ENCODE assay signal across 8 cellular contexts in genomic region chr11:3512666-3513065, GRCh38.
DNase-seq lines count a peak whose midpoint lies in the region; ATAC-seq and TF ChIP-seq lines count a peak whose summit lies in the region.
"Not testable (repeated sequence)": the region's sequence is repeated elsewhere in the genome, so short reads cannot be mapped to it uniquely, and the experiment has no call there.

No MANE protein-coding gene starts in this region.

- not testable (repeated sequence) for ATAC-seq in CD8-positive, alpha-beta T cell

- not testable (repeated sequence) for H3K4me2 ChIP-seq in neural cell (ENCODE audit: low read length)

- peak overlapping the region; percentile 35 for H3K4me3 Mint-ChIP-seq in CD8-positive, alpha-beta T cell
- H3K4me3 Mint-ChIP-seq in activated CD4-positive, alpha-beta T cell treated with anti-CD3 and anti-CD28 coated beads, Interleukin-2, amount 10 ng/mL, durations not matched to agents 7 days and 5 days: peak overlapping the region; percentile 58
- H3K4me3 Mint-ChIP-seq in activated naive CD4-positive, alpha-beta T cell treated with anti-CD3 and anti-CD28 coated beads for 36 hours: peak overlapping the region; percentile 60

- not testable (repeated sequence) for H3K9me3 ChIP-seq in CD8-positive, alpha-beta T cell (ENCODE audit: low read length); neural cell (ENCODE audit: low read length); vagina

- H3K9me2 ChIP-seq in neural cell (ENCODE audit: insufficient read depth, low read length): not testable (repeated sequence)

- CTCF ChIA-PET in CD8-positive, alpha-beta T cell (lab: Charles Lee); activated CD4-positive, alpha-beta T cell treated with anti-CD3 and anti-CD28 coated beads, Interleukin-2, amount 10 ng/mL, durations not matched to agents 7 days and 5 days (lab: Charles Lee); activated naive CD4-positive, alpha-beta T cell treated with anti-CD3 and anti-CD28 coated beads for 36 hours (lab: Charles Lee): not testable (repeated sequence)

- not testable (repeated sequence) for H3K9me3 Mint-ChIP-seq in CD8-positive, alpha-beta T cell; activated CD4-positive, alpha-beta T cell treated with anti-CD3 and anti-CD28 coated beads, Interleukin-2, amount 10 ng/mL, durations not matched to agents 7 days and 5 days; activated naive CD4-positive, alpha-beta T cell treated with anti-CD3 and anti-CD28 coated beads for 36 hours

- H3K4me1 ChIP-seq in CD8-positive, alpha-beta T cell (ENCODE audit: insufficient read depth, low read length); vagina: not testable (repeated sequence)

- peak overlapping the region; percentile 64 for H3K27ac Mint-ChIP-seq in CD8-positive, alpha-beta T cell
- peak overlapping the region; percentile 83 for H3K27ac Mint-ChIP-seq in activated CD4-positive, alpha-beta T cell treated with anti-CD3 and anti-CD28 coated beads, Interleukin-2, amount 10 ng/mL, durations not matched to agents 7 days and 5 days
- H3K27ac Mint-ChIP-seq in activated naive CD4-positive, alpha-beta T cell treated with anti-CD3 and anti-CD28 coated beads for 36 hours: peak overlapping the region; percentile 58

- H3F3A ChIP-seq in neural cell (ENCODE audit: insufficient read depth, low read length, poor library complexity, severe bottlenecking): not testable (repeated sequence)

- not testable (repeated sequence) for TF ChIP-seq CTCF in CD8-positive, alpha-beta T cell (IDR thresholded peaks at IDR 0.05); coronary artery (IDR thresholded peaks at IDR 0.05); neural cell (IDR thresholded peaks at IDR 0.05; ENCODE audit: poor library complexity, severe bottlenecking); vagina (IDR thresholded peaks at IDR 0.05)

- not testable (repeated sequence) for H3K27me3 ChIP-seq in CD8-positive, alpha-beta T cell (ENCODE audit: insufficient read depth, low read length); neural cell (ENCODE audit: insufficient read depth, low read depth, low read length); vagina

- not testable (repeated sequence) for H3K79me2 ChIP-seq in neural cell (replicated peaks; ENCODE audit: insufficient read depth, low read length)

- not testable (repeated sequence) for H4K20me1 ChIP-seq in neural cell (ENCODE audit: insufficient read depth)

- H3K36me3 Mint-ChIP-seq in CD8-positive, alpha-beta T cell; activated CD4-positive, alpha-beta T cell treated with anti-CD3 and anti-CD28 coated beads, Interleukin-2, amount 10 ng/mL, durations not matched to agents 7 days and 5 days (ENCODE audit: low read depth); activated naive CD4-positive, alpha-beta T cell treated with anti-CD3 and anti-CD28 coated beads for 36 hours (ENCODE audit: low read depth): not testable (repeated sequence)

- not testable (repeated sequence) for DNase-seq in CD8-positive, alpha-beta T cell; activated CD4-positive, alpha-beta T cell treated with anti-CD3 and anti-CD28 coated beads, Interleukin-2, amount 10 ng/mL, durations not matched to agents 7 days and 5 days; activated naive CD4-positive, alpha-beta T cell treated with anti-CD3 and anti-CD28 coated beads for 36 hours; coronary artery (ENCODE audit: low spot score); vagina (ENCODE audit: extremely low spot score in 2 of 2)
- DNase-seq in RPMI8226: peak; percentile 10
- DNase-seq in kidney tubule cell (ENCODE audit: low spot score): peak; percentile 7

- intact Hi-C loops in CD8-positive, alpha-beta T cell (cut with DNase I, micrococcal nuclease); activated naive CD4-positive, alpha-beta T cell treated with anti-CD3 and anti-CD28 coated beads for 36 hours (cut with micrococcal nuclease); vagina (cut with DNase I): not testable (repeated sequence)

- not testable (repeated sequence) for H3K4me3 ChIP-seq in CD8-positive, alpha-beta T cell (ENCODE audit: low read depth, low read length); vagina
- H3K4me3 ChIP-seq in coronary artery (peak overlapping the region; percentile 10), neural cell (ENCODE audit: low read length) (peak overlapping the region; percentile 34)

- not testable (repeated sequence) for H3K27me3 Mint-ChIP-seq in CD8-positive, alpha-beta T cell (ENCODE audit: low read depth); activated CD4-positive, alpha-beta T cell treated with anti-CD3 and anti-CD28 coated beads, Interleukin-2, amount 10 ng/mL, durations not matched to agents 7 days and 5 days; activated naive CD4-positive, alpha-beta T cell treated with anti-CD3 and anti-CD28 coated beads for 36 hours (ENCODE audit: low read depth)

- not testable (repeated sequence) for H2AFZ ChIP-seq in neural cell (ENCODE audit: low read depth, low read length)

- not testable (repeated sequence) for TF ChIP-seq RAD21 in neural cell (conservative IDR thresholded peaks at IDR 0.05)

- peaks cover 15% of the 10 kb centered on the region for H3K4me1 Mint-ChIP-seq in CD8-positive, alpha-beta T cell (ENCODE audit: low read depth)
- H3K4me1 Mint-ChIP-seq in activated CD4-positive, alpha-beta T cell treated with anti-CD3 and anti-CD28 coated beads, Interleukin-2, amount 10 ng/mL, durations not matched to agents 7 days and 5 days: peaks cover 21% of the 10 kb centered on the region
- H3K4me1 Mint-ChIP-seq in activated naive CD4-positive, alpha-beta T cell treated with anti-CD3 and anti-CD28 coated beads for 36 hours (ENCODE audit: low read depth): peaks cover 15% of the 10 kb centered on the region

- H3K9ac ChIP-seq in neural cell (ENCODE audit: low read length): not testable (repeated sequence)

- TF ChIP-seq EP300 in neural cell (conservative IDR thresholded peaks at IDR 0.05; ENCODE audit: poor library complexity, severe bottlenecking): not testable (repeated sequence)

- not testable (repeated sequence) for H3K36me3 ChIP-seq in CD8-positive, alpha-beta T cell (ENCODE audit: insufficient read depth, low read length); neural cell (ENCODE audit: insufficient read depth, low read length); vagina

- TF ChIP-seq POLR2A in vagina (IDR thresholded peaks at IDR 0.05): not testable (repeated sequence)

- H3K27ac ChIP-seq in CD8-positive, alpha-beta T cell (ENCODE audit: low read depth, low read length); coronary artery: not testable (repeated sequence)
- H3K27ac ChIP-seq in neural cell (ENCODE audit: low read length) (peak overlapping the region; percentile 31), vagina (peak overlapping the region; percentile 48)

- POLR2A ChIA-PET in CD8-positive, alpha-beta T cell (lab: Charles Lee); activated CD4-positive, alpha-beta T cell treated with anti-CD3 and anti-CD28 coated beads, Interleukin-2, amount 10 ng/mL, durations not matched to agents 7 days and 5 days (lab: Charles Lee): not testable (repeated sequence)
